ENCODE assay signal across 29 cellular contexts in the genomic region with DNA sequence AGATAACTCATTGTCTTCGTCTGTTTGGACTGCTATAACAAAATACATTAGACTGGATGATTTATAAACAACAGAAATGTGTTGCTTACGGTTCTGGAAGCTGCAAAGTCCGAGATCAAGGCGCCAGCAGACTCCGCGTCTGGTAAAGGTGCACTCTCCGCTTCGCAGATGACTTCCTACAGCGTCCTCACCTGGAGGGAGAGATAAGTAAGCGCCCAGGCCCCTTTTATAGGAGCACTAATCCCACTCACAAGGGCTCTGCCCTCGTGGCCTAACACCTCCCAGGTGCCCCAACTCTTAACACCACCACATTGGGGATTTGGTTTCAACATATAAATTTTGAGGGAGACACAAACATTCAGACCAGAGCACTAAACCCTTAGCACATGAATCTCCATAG.
"Had no signal": no experiment of that assay in that cellular context is flagged by ENCODE, and none has a peak within 500 bp of the region (broad histone marks: within the 10 kb centered on the region; RNA-seq: fewer than 3 reads in every experiment).

No MANE protein-coding gene starts in this region.

- ATAC-seq: left colon; naive thymus-derived CD8-positive, alpha-beta T cell; sciatic nerve; stimulated activated naive B cell treated with anti-CD40 and anti-IgM and Interleukin-4, amounts not matched to agents 10 μg/mL and 1 μg/mL and 100 μg/mL, for 72 hours; stimulated activated naive CD8-positive, alpha-beta T cell treated with anti-CD3 and anti-CD28 coated beads, Interleukin-15, Interleukin-2, amounts not matched to agents 100 U/mL and 50 U/mL, for 24 hours had no signal

- H3K4me3 ChIP-seq: left ventricle myocardium inferior, lung, neural progenitor cell, ovary, right atrium auricular region, skin epidermis, stomach, testis, thyroid gland, transverse colon, upper lobe of left lung, vagina had no signal

- H3K9ac ChIP-seq: neural progenitor cell had no signal

- H3K9me3 Mint-ChIP-seq: immature natural killer cell; naive thymus-derived CD8-positive, alpha-beta T cell; stimulated activated naive B cell treated with anti-CD40 and anti-IgM and Interleukin-4, amounts not matched to agents 10 μg/mL and 1 μg/mL and 100 μg/mL, for 72 hours had no signal

- H3K4me3 Mint-ChIP-seq: immature natural killer cell; naive thymus-derived CD8-positive, alpha-beta T cell; nephron progenitor cell; neural progenitor cell; stimulated activated naive B cell treated with anti-CD40 and anti-IgM and Interleukin-4, amounts not matched to agents 10 μg/mL and 1 μg/mL and 100 μg/mL, for 72 hours had no signal

- H3K4me2 ChIP-seq: neural progenitor cell had no signal

- H3K27me3 Mint-ChIP-seq: naive thymus-derived CD8-positive, alpha-beta T cell; stimulated activated naive B cell treated with anti-CD40 and anti-IgM and Interleukin-4, amounts not matched to agents 10 μg/mL and 1 μg/mL and 100 μg/mL, for 72 hours had no signal

- DNase-seq: hypothalamus; immature natural killer cell; kidney; left colon; left ventricle myocardium inferior; mesendoderm; naive thymus-derived CD8-positive, alpha-beta T cell; nephron progenitor cell; occipital lobe; ovary; stimulated activated CD4-positive, alpha-beta T cell treated with anti-CD3 and anti-CD28 coated beads, Interleukin-12 subunit alpha, Interleukin-12 subunit beta, amount 100 ng/mL, for 4 hours; stimulated activated CD4-positive, alpha-beta T cell treated with anti-CD3 and anti-CD28 coated beads, Interleukin-15, amount 100 ng/mL, for 24 hours; stimulated activated CD4-positive, alpha-beta T cell treated with anti-CD3 and anti-CD28 coated beads, Interleukin-2, amount 100 ng/mL, for 24 hours; stimulated activated CD4-positive, alpha-beta T cell treated with anti-CD3 and anti-CD28 coated beads, Interleukin-4, amount 100 ng/mL, for 1 hour; stimulated activated naive B cell treated with anti-CD40 and anti-IgM and Interleukin-4, amounts not matched to agents 10 μg/mL and 1 μg/mL and 100 μg/mL, for 72 hours; stimulated activated naive CD8-positive, alpha-beta T cell treated with anti-CD3 and anti-CD28 coated beads, Interleukin-15, Interleukin-2, amounts not matched to agents 100 U/mL and 50 U/mL, for 24 hours; stomach; testis; thyroid gland; transverse colon; upper lobe of left lung had no signal

- H3K27ac Mint-ChIP-seq: immature natural killer cell; naive thymus-derived CD8-positive, alpha-beta T cell; neural progenitor cell; progenitor cell of endocrine pancreas; stimulated activated naive B cell treated with anti-CD40 and anti-IgM and Interleukin-4, amounts not matched to agents 10 μg/mL and 1 μg/mL and 100 μg/mL, for 72 hours had no signal

- H3K27ac ChIP-seq: left ventricle myocardium inferior, neural progenitor cell, neutrophil, ovary, right atrium auricular region, skin epidermis, stomach, testis, thyroid gland, transverse colon, upper lobe of left lung, vagina had no signal

- H3K36me3 ChIP-seq: left ventricle myocardium inferior, neural progenitor cell, neutrophil, ovary, right atrium auricular region, stomach, thyroid gland, transverse colon, upper lobe of left lung, vagina had no signal

- H3K4me1 ChIP-seq: thyroid gland had no signal

- H3K9me3 ChIP-seq: neutrophil, ovary, right atrium auricular region, stomach, testis, thyroid gland, transverse colon, upper lobe of left lung, vagina had no signal

- H3K27me3 ChIP-seq: neural progenitor cell, neutrophil, ovary, right atrium auricular region, stomach, testis, thyroid gland, transverse colon, upper lobe of left lung, vagina had no signal

- H3K36me3 Mint-ChIP-seq: immature natural killer cell; neural progenitor cell; stimulated activated naive B cell treated with anti-CD40 and anti-IgM and Interleukin-4, amounts not matched to agents 10 μg/mL and 1 μg/mL and 100 μg/mL, for 72 hours had no signal

- H2AFZ ChIP-seq: neural progenitor cell had no signal
